6 cellular contexts compared by ENCODE assay signal in the genomic region with DNA sequence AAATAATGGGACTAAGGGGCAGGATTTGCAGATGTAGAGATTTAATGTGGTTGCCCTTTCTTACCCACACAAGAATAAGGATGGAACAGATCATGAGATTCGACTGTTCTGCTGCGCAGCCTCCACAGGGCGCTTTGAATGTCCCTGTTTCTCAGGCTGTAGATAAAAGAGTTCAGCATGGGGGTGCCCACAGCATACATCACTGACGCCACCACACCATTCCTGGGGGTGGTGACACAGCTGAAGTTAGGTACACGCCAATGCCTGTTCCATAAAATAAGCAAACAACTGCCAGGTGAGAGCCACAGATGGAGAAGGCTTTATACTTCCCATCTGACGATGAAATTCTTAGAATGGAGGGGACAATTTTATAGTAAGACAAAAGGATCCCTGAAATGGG. TPM values are rescaled to one million over a fixed set of nuclear protein-coding genes. Genes with fewer than 3 reads are reported as not detected.
"Had no signal": no experiment of that assay in that cellular context is flagged by ENCODE, and none has a peak within 500 bp of the region (broad histone marks: within the 10 kb centered on the region; RNA-seq: fewer than 3 reads in every experiment).

No MANE protein-coding gene starts in this region.

RNA-seq across cellular contexts. Expression of a gene that starts 24.9 kb away (rescaled TPM):
- total RNA-seq: neural crest cell, osteocyte, pulmonary artery endothelial cell, right atrium auricular region, smooth muscle cell had no signal
- polyA plus RNA-seq: pancreas, smooth muscle cell had no signal
